Comparison of ENCODE assay signal across 1 cellular context in genomic region chr21:43718872-43719747, GRCh38.
A peak's percentile ranks its signal among the peaks of the same experiment; 100 is the strongest.
TF ChIP-seq lines count a peak whose summit lies in the region.

PDXK (plus strand) TSS chr21:43719129; CDS start chr21:43719295, 166 bp downstream.

TF ChIP-seq in HepG2, 621 proteins besides CTCF, POLR2A, EP300 and RAD21 (continued from another document and continues in another):
- TF ChIP-seq AHDC1 (CRISPR knock-in tag; IDR thresholded peaks at IDR 0.05; ENCODE audit: borderline replicate concordance) (no peak), NPAS2 (CRISPR knock-in tag; IDR thresholded peaks at IDR 0.05; ENCODE audit: borderline replicate concordance) (no peak), ZBTB26 (CRISPR knock-in tag; IDR thresholded peaks at IDR 0.05; ENCODE audit: borderline replicate concordance) (no peak), MEF2D (CRISPR knock-in tag; IDR thresholded peaks at IDR 0.05) (no peak), MIER2 (CRISPR knock-in tag; IDR thresholded peaks at IDR 0.05) (no peak), DZIP1 (CRISPR knock-in tag; IDR thresholded peaks at IDR 0.05) (0 out of 2 replicates have a peak, but pooled peaks have one; percentile 38), ZNF569 (CRISPR knock-in tag; IDR thresholded peaks at IDR 0.05; ENCODE audit: borderline replicate concordance) (no peak), HOXA9 (CRISPR knock-in tag; IDR thresholded peaks at IDR 0.05; ENCODE audit: borderline replicate concordance) (no peak), ATF3 (CRISPR knock-in tag; IDR thresholded peaks at IDR 0.05) (peak; percentile 28; the same call in 1 of the 2 replicates), PATZ1 (CRISPR knock-in tag; IDR thresholded peaks at IDR 0.05) (no peak; the same call in none of the 2 replicates), ZBTB46 (CRISPR knock-in tag; IDR thresholded peaks at IDR 0.05; ENCODE audit: borderline replicate concordance) (no peak), BRCA1 (CRISPR knock-in tag; IDR thresholded peaks at IDR 0.05) (no peak), ZNF570 (CRISPR knock-in tag; IDR thresholded peaks at IDR 0.05; ENCODE audit: borderline replicate concordance) (no peak), ZNF674 (CRISPR knock-in tag; IDR thresholded peaks at IDR 0.05; ENCODE audit: low read depth) (no peak), ADNP (CRISPR knock-in tag; IDR thresholded peaks at IDR 0.05) (no peak), ZBTB10 (CRISPR knock-in tag; IDR thresholded peaks at IDR 0.05; ENCODE audit: borderline replicate concordance) (0 out of 2 replicates have a peak, but pooled peaks have one; percentile 51), ARHGAP35 (CRISPR knock-in tag; IDR thresholded peaks at IDR 0.05; ENCODE audit: borderline replicate concordance) (no peak), ZNF619 (CRISPR knock-in tag; IDR thresholded peaks at IDR 0.05) (no peak), SAP130 (CRISPR knock-in tag; IDR thresholded peaks at IDR 0.05; ENCODE audit: low read depth) (peak; percentile 59), ATF2 (CRISPR knock-in tag; IDR thresholded peaks at IDR 0.05) (peak; percentile 42), SMAD9 (CRISPR knock-in tag; IDR thresholded peaks at IDR 0.05) (no peak), ZMAT5 (CRISPR knock-in tag; IDR thresholded peaks at IDR 0.05; ENCODE audit: borderline replicate concordance, low read depth) (no peak), ZNF256 (CRISPR knock-in tag; conservative IDR thresholded peaks at IDR 0.05) (no peak), SUZ12 (IDR thresholded peaks at IDR 0.05; ENCODE audit: low read depth, low read length) (no peak), PAWR (CRISPR knock-in tag; IDR thresholded peaks at IDR 0.05; ENCODE audit: borderline replicate concordance) (no peak), SYNCRIP (IDR thresholded peaks at IDR 0.05; ENCODE audit: insufficient read depth, low read depth, low read length) (no peak), ATF1 (CRISPR knock-in tag; IDR thresholded peaks at IDR 0.05) (no peak), ZBTB44 (CRISPR knock-in tag; IDR thresholded peaks at IDR 0.05) (no peak), ZFP36 (IDR thresholded peaks at IDR 0.05; ENCODE audit: borderline replicate concordance, low read depth, low read length, partially characterized antibody) (no peak), EHMT2 (IDR thresholded peaks at IDR 0.05; ENCODE audit: borderline replicate concordance, low read depth, low read length) (no peak), MLLT10 (CRISPR knock-in tag; IDR thresholded peaks at IDR 0.05) (no peak), MTF1 (CRISPR knock-in tag; IDR thresholded peaks at IDR 0.05) (no peak), ZNF615 (CRISPR knock-in tag; IDR thresholded peaks at IDR 0.05; ENCODE audit: borderline replicate concordance) (no peak), ZNF180 (CRISPR knock-in tag; IDR thresholded peaks at IDR 0.05; ENCODE audit: borderline replicate concordance, low read depth) (no peak), ZNF557 (CRISPR knock-in tag; IDR thresholded peaks at IDR 0.05) (no peak), BRF2 (CRISPR knock-in tag; IDR thresholded peaks at IDR 0.05) (no peak), ZFP36L2 (CRISPR knock-in tag; IDR thresholded peaks at IDR 0.05) (no peak)
